ENCODE assay signal across 27 cellular contexts in the genomic region with DNA sequence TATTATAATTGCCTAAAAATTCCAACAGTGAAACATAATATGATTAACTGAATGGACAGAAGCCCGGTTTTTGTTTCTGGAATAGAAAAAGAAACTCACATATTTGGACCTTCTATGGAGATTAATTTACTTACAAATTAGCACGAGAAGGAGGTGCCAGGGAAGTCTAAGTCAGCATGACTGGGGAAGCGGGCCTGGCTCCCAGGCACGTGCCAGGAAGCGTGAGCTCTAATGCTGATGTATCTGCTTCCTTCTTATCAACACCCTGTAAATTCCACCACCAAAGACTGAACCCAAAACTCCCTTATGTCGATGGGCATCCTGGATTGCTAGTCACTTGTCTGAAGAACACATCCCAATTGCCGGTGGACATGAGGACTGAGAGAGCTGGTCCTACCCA.
DNase-seq lines count a peak whose midpoint lies in the region; ATAC-seq, FAIRE-seq and TF ChIP-seq lines count a peak whose summit lies in the region.
"Had no signal": no experiment of that assay in that cellular context is flagged by ENCODE, and none has a peak within 500 bp of the region (broad histone marks: within the 10 kb centered on the region; RNA-seq: fewer than 3 reads in every experiment).

No MANE protein-coding gene starts in this region.

- H3K27me3 Mint-ChIP-seq in Calu3 (ENCODE audit: unreplicated experiment) (no peaks in the 10 kb centered on the region), T-helper 17 cell (peaks cover 67% of the 10 kb centered on the region), endodermal cell (ENCODE audit: insufficient read depth) (peaks cover 3% of the 10 kb centered on the region)

- intact Hi-C loops in Calu3 (cut with micrococcal nuclease; ENCODE audit: unreplicated experiment) (loop anchor here (10.0 kb wide), 1 partner anchor 131 kb away; the partner anchor contains the start of gene GALNT14), kidney (cut with DNase I) (no loop called here), testis (cut with DNase I; ENCODE audit: low total_unique reads) (no loop called here)

- DNase-seq in Calu3 (no peak), T-helper 17 cell (no peak), kidney (peak; percentile 79), testis (peak; percentile 52), GM13976 (ENCODE audit: low spot score) (no peak), endodermal cell (no peak)
- no peak for DNase-seq in activated CD8-positive, alpha-beta memory T cell treated with anti-CD3 and anti-CD28 coated beads, Interleukin-2, amount 50 U/mL, for 4 hours
- DNase-seq: ACHN, C1 segment of cervical spinal cord, DMS53, EL, GF-D8, H7, HFFc6, MG63, NCI-H1048, NCI-H1436 treated with DMSO at 0.1 percent for 48 hours, NCI-H2029 treated with DMSO at 0.1 percent for 48 hours, NCI-H226, NCI-H510A treated with DMSO at 0.1 percent for 48 hours, NCI-H748 treated with DMSO at 0.1 percent for 48 hours, PC-9, RPMI8226, SHP77 treated with DMSO at 0.1 percent for 48 hours, SK-N-SH had no signal

- H3K9me3 Mint-ChIP-seq in Calu3 (ENCODE audit: low read depth, unreplicated experiment) = no peaks in the 10 kb centered on the region
- no peaks in the 10 kb centered on the region for H3K9me3 Mint-ChIP-seq in endodermal cell
- H3K9me3 Mint-ChIP-seq: HFFc6 had no signal

- no peak for TF ChIP-seq CTCF in Calu3 (IDR thresholded peaks at IDR 0.05; ENCODE audit: unreplicated experiment)
- no peak for TF ChIP-seq CTCF in kidney (IDR thresholded peaks at IDR 0.05; ENCODE audit: borderline replicate concordance, extremely low read depth, insufficient read depth)
- no peak for TF ChIP-seq CTCF in testis (IDR thresholded peaks at IDR 0.05)
- no peak for TF ChIP-seq CTCF in GM13976 (IDR thresholded peaks at IDR 0.05; ENCODE audit: borderline replicate concordance, control extremely low read depth, extremely low read depth, insufficient read depth, missing control alignments)
- no peak for TF ChIP-seq CTCF in endodermal cell (conservative IDR thresholded peaks at IDR 0.05)

- H3K4me1 ChIP-seq in kidney (ENCODE audit: control insufficient read depth in 1 of 2, insufficient read depth in 1 of 2, low read depth in 1 of 2, low read length in 2 of 2) = peaks cover 22 to 34% of the 10 kb centered on the region in 2 donors
- H3K4me1 ChIP-seq in testis = peaks cover 4% of the 10 kb centered on the region
- no peaks in the 10 kb centered on the region for H3K4me1 ChIP-seq in endodermal cell (ENCODE audit: control insufficient read depth, insufficient read depth, low read length)

- no peaks in the 10 kb centered on the region for H3K4me1 Mint-ChIP-seq in Calu3 (ENCODE audit: low read depth, unreplicated experiment)
- peaks cover 2% of the 10 kb centered on the region for H3K4me1 Mint-ChIP-seq in T-helper 17 cell
- H3K4me1 Mint-ChIP-seq in endodermal cell = no peaks in the 10 kb centered on the region

- WGBS in testis, 2 donors = 45 to 51% methylated on average over 7 of the region's 7 CpGs
- WGBS in endodermal cell (ENCODE audit: insufficient coverage in 1 of 2, insufficient read length in 1 of 2), 2 experiments = 89 to 100% methylated on average over 2 to 7 of the region's 7 CpGs

- no peak for TF ChIP-seq POLR2A in testis (IDR thresholded peaks at IDR 0.05)

- H3K4me3 Mint-ChIP-seq in Calu3 (ENCODE audit: low read depth, unreplicated experiment) (no peak overlapping the region), T-helper 17 cell (no peak overlapping the region), endodermal cell (no peak overlapping the region)
- H3K4me3 Mint-ChIP-seq: HFFc6 had no signal

- H3K9me3 ChIP-seq in T-helper 17 cell (ENCODE audit: control insufficient read depth, low read length, poor library complexity, severe bottlenecking) (no peaks in the 10 kb centered on the region), kidney (ENCODE audit: control insufficient read depth in 1 of 2, low read length in 2 of 2) (no peaks in the 10 kb centered on the region), testis (no peaks in the 10 kb centered on the region), endodermal cell (ENCODE audit: control insufficient read depth, low read length) (no peaks in the 10 kb centered on the region)
- H3K9me3 ChIP-seq: MG63, SK-N-SH had no signal

- no peak for ATAC-seq in T-helper 17 cell
- ATAC-seq: K562 had no signal

- H3K36me3 ChIP-seq in kidney (ENCODE audit: control insufficient read depth in 1 of 2, insufficient read depth in 2 of 2, low read length in 2 of 2) (no peaks in the 10 kb centered on the region), testis (ENCODE audit: low read depth, missing control alignments) (no peaks in the 10 kb centered on the region), endodermal cell (ENCODE audit: control insufficient read depth, insufficient read depth, low read length) (no peaks in the 10 kb centered on the region)
- H3K36me3 ChIP-seq: MG63 had no signal

- H3K27ac ChIP-seq in kidney (ENCODE audit: low read depth in 2 of 2, low read length in 2 of 2) = peak overlapping the region; percentile 3
- H3K27ac ChIP-seq in testis = peak overlapping the region in 1 of 2 donors; percentile 26
- no peak overlapping the region for H3K27ac ChIP-seq in endodermal cell (ENCODE audit: low read depth, low read length)
- H3K27ac ChIP-seq: PC-9 had no signal

- BruUV-seq in Calu3 (replicated peaks; lab: Mats Ljungman, UMichigan) = no TSS peak

- no peaks in the 10 kb centered on the region for H3K27me3 ChIP-seq in testis
- H3K27me3 ChIP-seq in endodermal cell (ENCODE audit: control insufficient read depth, insufficient read depth, low read length, poor library complexity, severe bottlenecking) = no peaks in the 10 kb centered on the region
- H3K27me3 ChIP-seq: MG63 had no signal

- CTCF ChIA-PET in Calu3 (lab: Charles Lee) = no interaction called here

- H3K4me3 ChIP-seq in kidney (ENCODE audit: low read length in 2 of 2) = no peak overlapping the region
- no peak overlapping the region for H3K4me3 ChIP-seq in testis
- no peak overlapping the region for H3K4me3 ChIP-seq in endodermal cell (ENCODE audit: low read length)
- H3K4me3 ChIP-seq: K562, MG63, PC-9 had no signal

- H3K9ac ChIP-seq in kidney (ENCODE audit: low read length in 2 of 2) (no peak overlapping the region), endodermal cell (ENCODE audit: extremely low read depth, low read length, poor library complexity, severe bottlenecking) (no peak overlapping the region)
- H3K9ac ChIP-seq: SK-N-SH had no signal

- no peak for FAIRE-seq in kidney (lab: Jason Lieb, UNC)
- FAIRE-seq: D721Med, K562 had no signal

- H3K27ac Mint-ChIP-seq in Calu3 (ENCODE audit: unreplicated experiment) = peak overlapping the region; percentile 37
- H3K27ac Mint-ChIP-seq in T-helper 17 cell = peak overlapping the region; percentile 45
- no peak overlapping the region for H3K27ac Mint-ChIP-seq in endodermal cell
- H3K27ac Mint-ChIP-seq: HFFc6 had no signal

- in situ Hi-C loops in GM13976 (cut with MboI; ENCODE audit: low sequenced_read_pairs, unreplicated experiment) = no loop called here

- H3K36me3 Mint-ChIP-seq in Calu3 (ENCODE audit: insufficient read depth, unreplicated experiment) (no peaks in the 10 kb centered on the region), T-helper 17 cell (ENCODE audit: low read depth) (peaks cover 2% of the 10 kb centered on the region), endodermal cell (ENCODE audit: low read depth) (no peaks in the 10 kb centered on the region)

Comparison
In these comparisons a context has a peak if more than half of its experiments do, and no peak if none do; other contexts are left out.
1. DNase-seq: peak in kidney (single experiment) and testis (single experiment); none in Calu3 (single experiment), T-helper 17 cell (0 of 3), activated CD8-positive, alpha-beta memory T cell treated with anti-CD3 and anti-CD28 coated beads, Interleukin-2, amount 50 U/mL, for 4 hours (single experiment), GM13976 (single experiment) and endodermal cell (single experiment).